In genomic region chr17:2174471-2175293, GRCh38 we compare ENCODE assay signal across 9 cellular contexts.
A peak's percentile ranks its signal among the peaks of the same experiment; 100 is the strongest.
DNase-seq lines count a peak whose midpoint lies in the region; ATAC-seq, FAIRE-seq and TF ChIP-seq lines count a peak whose summit lies in the region.
"Had no signal": no experiment of that assay in that cellular context is flagged by ENCODE, and none has a peak within 500 bp of the region (broad histone marks: within the 10 kb centered on the region; RNA-seq: fewer than 3 reads in every experiment).

No MANE protein-coding gene starts in this region.

- H2BK5ac ChIP-seq in mesenchymal stem cell (ENCODE audit: low read depth, low read length, poor library complexity, severe bottlenecking) = peak overlapping the region; percentile 0

- H2BK15ac ChIP-seq in mesenchymal stem cell (ENCODE audit: low read depth, poor library complexity, severe bottlenecking) = no peak overlapping the region

- H3K27me3 ChIP-seq in dorsolateral prefrontal cortex (no peaks in the 10 kb centered on the region), mesenchymal stem cell (ENCODE audit: control insufficient read depth in 1 of 2, insufficient read depth in 1 of 2, low read length in 2 of 2) (no peaks in the 10 kb centered on the region), upper lobe of right lung (no peaks in the 10 kb centered on the region)

- CTCF ChIA-PET in activated CD4-positive, alpha-beta memory T cell treated with anti-CD3 and anti-CD28 coated beads, Interleukin-2, amount 10 ng/mL, durations not matched to agents 7 days and 5 days (lab: Charles Lee) = interaction anchor here (1.0 kb wide), 2 partner anchors 57 to 108 kb away, joined by 3 read pairs; no protein-coding TSS in a partner anchor
- CTCF ChIA-PET in activated CD4-positive, alpha-beta memory T cell treated with anti-CD3 and anti-CD28 coated beads for 36 hours (lab: Charles Lee) = interaction anchor here (0.9 kb wide), 1 partner anchor 70 kb away, joined by 3 read pairs; no protein-coding TSS in a partner anchor
- CTCF ChIA-PET in RWPE1 (lab: Yijun Ruan, JAX) = interaction anchor here (0.6 kb wide), 1 partner anchor 192 kb away, joined by 6 read pairs; no protein-coding TSS in a partner anchor

- H3K36me3 ChIP-seq in mesenchymal stem cell (ENCODE audit: control insufficient read depth in 1 of 2, insufficient read depth in 2 of 2, low read depth in 1 of 2, low read length in 2 of 2) (peaks cover 4 to 30% of the 10 kb centered on the region in 2 experiments), upper lobe of right lung (no peaks in the 10 kb centered on the region)

- H3K14ac ChIP-seq in mesenchymal stem cell (ENCODE audit: low read length in 2 of 2) = peak overlapping the region in 1 of 2 experiments; percentile 46

- no peak for FAIRE-seq in GM19239 (lab: Jason Lieb, UNC)

- H2BK12ac ChIP-seq in mesenchymal stem cell (ENCODE audit: low read length in 2 of 2) = peak overlapping the region; percentile 90 to 92

- H3K79me1 ChIP-seq in mesenchymal stem cell (replicated peaks; ENCODE audit: low read length, poor library complexity, severe bottlenecking) = peaks cover 17% of the 10 kb centered on the region

- peak overlapping the region; percentile 62 to 78 for H3K4ac ChIP-seq in mesenchymal stem cell (ENCODE audit: low read depth in 1 of 2, low read length in 2 of 2)

- no peaks in the 10 kb centered on the region for H3K9me3 Mint-ChIP-seq in activated CD4-positive, alpha-beta memory T cell treated with anti-CD3 and anti-CD28 coated beads, Interleukin-2, amount 10 ng/mL, durations not matched to agents 7 days and 5 days
- H3K9me3 Mint-ChIP-seq in activated CD4-positive, alpha-beta memory T cell treated with anti-CD3 and anti-CD28 coated beads for 36 hours = no peaks in the 10 kb centered on the region
- H3K9me3 Mint-ChIP-seq: CD14-positive monocyte had no signal

- H3K4me3 ChIP-seq in dorsolateral prefrontal cortex (peak overlapping the region in 15 of 59 donors; percentile 3 to 41 (median 14)), mesenchymal stem cell (ENCODE audit: insufficient read depth in 1 of 2, low read depth in 1 of 2, low read length in 2 of 2) (peak overlapping the region in 1 of 2 experiments; percentile 40), upper lobe of right lung (no peak overlapping the region)

- WGBS in mesenchymal stem cell = 1% methylated on average over 21 of the region's 24 CpGs

- peak overlapping the region; percentile 54 for H4K8ac ChIP-seq in mesenchymal stem cell (ENCODE audit: low read length)

- peak overlapping the region; percentile 28 for H3K4me2 ChIP-seq in mesenchymal stem cell (ENCODE audit: low read length, poor library complexity, severe bottlenecking)

- no peak overlapping the region for H2AFZ ChIP-seq in mesenchymal stem cell (ENCODE audit: low read depth, low read length)

- peaks cover 27% of the 10 kb centered on the region for H3K4me1 Mint-ChIP-seq in activated CD4-positive, alpha-beta memory T cell treated with anti-CD3 and anti-CD28 coated beads, Interleukin-2, amount 10 ng/mL, durations not matched to agents 7 days and 5 days
- H3K4me1 Mint-ChIP-seq in activated CD4-positive, alpha-beta memory T cell treated with anti-CD3 and anti-CD28 coated beads for 36 hours (ENCODE audit: low read depth) = no peaks in the 10 kb centered on the region

- H3K9ac ChIP-seq in mesenchymal stem cell (ENCODE audit: low read length) = peak overlapping the region; percentile 85

- peak overlapping the region; percentile 45 for H2BK120ac ChIP-seq in mesenchymal stem cell (ENCODE audit: low read depth, low read length)

- intact Hi-C loops in activated CD4-positive, alpha-beta memory T cell treated with anti-CD3 and anti-CD28 coated beads for 36 hours (cut with micrococcal nuclease) = no loop called here
- intact Hi-C loops in dorsolateral prefrontal cortex (cut with DNase I) = loop anchor here in 1 of 2 donors (10.0 kb wide), 1 partner anchor 60 kb away; no protein-coding TSS in a partner anchor
- intact Hi-C loops in upper lobe of right lung (cut with DNase I) = no loop called here

- no peaks in the 10 kb centered on the region for H3K27me3 Mint-ChIP-seq in activated CD4-positive, alpha-beta memory T cell treated with anti-CD3 and anti-CD28 coated beads, Interleukin-2, amount 10 ng/mL, durations not matched to agents 7 days and 5 days
- no peaks in the 10 kb centered on the region for H3K27me3 Mint-ChIP-seq in activated CD4-positive, alpha-beta memory T cell treated with anti-CD3 and anti-CD28 coated beads for 36 hours

- H3K4me3 Mint-ChIP-seq in activated CD4-positive, alpha-beta memory T cell treated with anti-CD3 and anti-CD28 coated beads, Interleukin-2, amount 10 ng/mL, durations not matched to agents 7 days and 5 days = no peak overlapping the region
- no peak overlapping the region for H3K4me3 Mint-ChIP-seq in activated CD4-positive, alpha-beta memory T cell treated with anti-CD3 and anti-CD28 coated beads for 36 hours
- H3K4me3 Mint-ChIP-seq: CD14-positive monocyte had no signal

- H3K27ac ChIP-seq in dorsolateral prefrontal cortex = peak overlapping the region in 44 of 59 donors; percentile 1 to 76 (median 43)
- H3K27ac ChIP-seq in mesenchymal stem cell (ENCODE audit: low read length, poor library complexity, severe bottlenecking) = peak overlapping the region; percentile 59
- H3K27ac ChIP-seq in upper lobe of right lung = peak overlapping the region; percentile 80
- H3K27ac ChIP-seq in RWPE1 = no peak overlapping the region

- peak overlapping the region; percentile 79 to 86 for H3K18ac ChIP-seq in mesenchymal stem cell (ENCODE audit: low read depth in 1 of 2, low read length in 2 of 2)

- peak overlapping the region; percentile 73 for H2AK5ac ChIP-seq in mesenchymal stem cell (ENCODE audit: low read length, severe bottlenecking)

- peaks cover 38% of the 10 kb centered on the region for H3K4me1 ChIP-seq in mesenchymal stem cell (ENCODE audit: control insufficient read depth, insufficient read depth, low read depth, low read length)
- peaks cover 82% of the 10 kb centered on the region for H3K4me1 ChIP-seq in upper lobe of right lung

- no peak for DNase-seq in activated CD4-positive, alpha-beta memory T cell treated with anti-CD3 and anti-CD28 coated beads, Interleukin-2, amount 10 ng/mL, durations not matched to agents 7 days and 5 days
- DNase-seq in activated CD4-positive, alpha-beta memory T cell treated with anti-CD3 and anti-CD28 coated beads for 36 hours = no peak
- DNase-seq in dorsolateral prefrontal cortex (no peak), mesenchymal stem cell (peak; percentile 99), upper lobe of right lung (peak; percentile 78), RWPE1 (ENCODE audit: low spot score) (no peak), GM19239 (ENCODE audit: insufficient read length, low spot score) (no peak)

- H3K9me3 ChIP-seq in mesenchymal stem cell (ENCODE audit: control insufficient read depth, low read length) (no peaks in the 10 kb centered on the region), upper lobe of right lung (no peaks in the 10 kb centered on the region)

- H3K23ac ChIP-seq in mesenchymal stem cell (ENCODE audit: low read length in 2 of 2) = no peak overlapping the region

- ATAC-seq in upper lobe of right lung = peak; percentile 62
- ATAC-seq in HG02763 (IDR thresholded peaks at IDR 0.05; ENCODE audit: unreplicated experiment) = no peak

- TF ChIP-seq CTCF in dorsolateral prefrontal cortex (IDR thresholded peaks at IDR 0.05 in 54 of 56, conservative IDR thresholded peaks at IDR 0.05 in 2 of 56; ENCODE audit: low read depth in 1 of 56, partially characterized antibody in 56 of 56) = no peak
- TF ChIP-seq CTCF in upper lobe of right lung (IDR thresholded peaks at IDR 0.05) = peak; percentile 1
- TF ChIP-seq CTCF in RWPE1 (conservative IDR thresholded peaks at IDR 0.05; ENCODE audit: low read depth) = no peak

- H3K27ac Mint-ChIP-seq in activated CD4-positive, alpha-beta memory T cell treated with anti-CD3 and anti-CD28 coated beads, Interleukin-2, amount 10 ng/mL, durations not matched to agents 7 days and 5 days = peak overlapping the region; percentile 41
- H3K27ac Mint-ChIP-seq in activated CD4-positive, alpha-beta memory T cell treated with anti-CD3 and anti-CD28 coated beads for 36 hours = no peak overlapping the region
- H3K27ac Mint-ChIP-seq: CD14-positive monocyte had no signal

- peaks cover 33% of the 10 kb centered on the region for H3K36me3 Mint-ChIP-seq in activated CD4-positive, alpha-beta memory T cell treated with anti-CD3 and anti-CD28 coated beads, Interleukin-2, amount 10 ng/mL, durations not matched to agents 7 days and 5 days (ENCODE audit: low read depth)
- peaks cover 12% of the 10 kb centered on the region for H3K36me3 Mint-ChIP-seq in activated CD4-positive, alpha-beta memory T cell treated with anti-CD3 and anti-CD28 coated beads for 36 hours

- POLR2A ChIA-PET in activated CD4-positive, alpha-beta memory T cell treated with anti-CD3 and anti-CD28 coated beads, Interleukin-2, amount 10 ng/mL, durations not matched to agents 7 days and 5 days (lab: Charles Lee) = no interaction called here
- POLR2A ChIA-PET in activated CD4-positive, alpha-beta memory T cell treated with anti-CD3 and anti-CD28 coated beads for 36 hours (lab: Charles Lee) = no interaction called here
- POLR2A ChIA-PET in RWPE1 (lab: Yijun Ruan, JAX; ENCODE audit: low non-redundant PET) = no interaction called here

- peak overlapping the region; percentile 94 for H4K91ac ChIP-seq in mesenchymal stem cell (ENCODE audit: low read length)

Comparison
In these comparisons a context has a peak if more than half of its experiments do, and no peak if none do; other contexts are left out.
1. DNase-seq: peak in mesenchymal stem cell (single experiment) and upper lobe of right lung (single experiment); none in activated CD4-positive, alpha-beta memory T cell treated with anti-CD3 and anti-CD28 coated beads, Interleukin-2, amount 10 ng/mL, durations not matched to agents 7 days and 5 days (single experiment), activated CD4-positive, alpha-beta memory T cell treated with anti-CD3 and anti-CD28 coated beads for 36 hours (single experiment), dorsolateral prefrontal cortex (0 of 10), RWPE1 (single experiment) and GM19239 (single experiment).